29 cellular contexts compared by ENCODE assay signal in genomic region chr15:83449928-83450501, GRCh38. TPM values are rescaled to one million over a fixed set of nuclear protein-coding genes. Genes with fewer than 3 reads are reported as not detected.
A peak's percentile ranks its signal among the peaks of the same experiment; 100 is the strongest.
DNase-seq lines count a peak whose midpoint lies in the region; ATAC-seq, FAIRE-seq and TF ChIP-seq lines count a peak whose summit lies in the region.
"Had no signal": no experiment of that assay in that cellular context is flagged by ENCODE, and none has a peak within 500 bp of the region (broad histone marks: within the 10 kb centered on the region; RNA-seq: fewer than 3 reads in every experiment).

No MANE protein-coding gene starts in this region.

- H4K20me1 ChIP-seq in K562 (replicated peaks; ENCODE audit: control insufficient read depth, insufficient read depth, low read length) (0 out of 2 replicates have a peak, but pooled peaks cover 5% of the 10 kb centered on the region), hepatocyte (ENCODE audit: insufficient read depth, poor library complexity, severe bottlenecking) (no peaks in the 10 kb centered on the region)

- H3K9me3 ChIP-seq in K562 (replicated peaks; ENCODE audit: control insufficient read depth, insufficient read depth, low read depth, low read length) (no peaks in the 10 kb centered on the region), hepatocyte (ENCODE audit: low read depth) (no peaks in the 10 kb centered on the region)
- H3K9me3 ChIP-seq: left ventricle myocardium inferior, SK-N-SH, uterus had no signal

- H3K27me3 ChIP-seq in K562 (ENCODE audit: control insufficient read depth in 2 of 2, insufficient read depth in 2 of 2, low read length in 2 of 2) (no peaks in the 10 kb centered on the region; a peak in 1 of 5 replicates), hepatocyte (peaks cover 20% of the 10 kb centered on the region)
- H3K27me3 ChIP-seq: uterus had no signal

- POLR2A ChIA-PET in K562 (lab: Yijun Ruan, JAX), result interaction anchor here (0.6 to 1.5 kb wide), 5 partner anchors 9 to 570 kb away, joined by 3 to 4 read pairs (median 3); no protein-coding TSS in a partner anchor

- no peaks in the 10 kb centered on the region for H3K9me2 ChIP-seq in hepatocyte (replicated peaks; ENCODE audit: insufficient read depth)
- H3K9me2 ChIP-seq: SK-N-SH had no signal

- H3K27me3 Mint-ChIP-seq in HFFc6 (ENCODE audit: insufficient read depth), result peaks cover 10% of the 10 kb centered on the region

- in situ Hi-C loops in K562 (cut with MboI), result no loop called here

- H3K4me3 ChIP-seq in K562 (no peak overlapping the region), fibroblast of villous mesenchyme (ENCODE audit: low read depth, low read length) (no peak overlapping the region), hepatocyte (no peak overlapping the region)
- H3K4me3 ChIP-seq: left ventricle myocardium inferior, uterus had no signal

- intact Hi-C loops in K562 (cut with micrococcal nuclease), result no loop called here

- no peak for TF ChIP-seq EP300 in K562 (IDR thresholded peaks at IDR 0.05; ENCODE audit: low read length)

- BruUV-seq in K562 (replicated peaks; lab: Mats Ljungman, UMichigan), result no TSS peak

- H2AFZ ChIP-seq in K562 (ENCODE audit: low read depth, low read length) (no peak overlapping the region), hepatocyte (no peak overlapping the region)

- peak; percentile 63 for FAIRE-seq in K562 (lab: Jason Lieb, UNC)
- FAIRE-seq: endothelial cell of umbilical vein, islet of Langerhans had no signal

- H3K4me3 Mint-ChIP-seq in HFFc6, result no peak overlapping the region
- H3K4me3 Mint-ChIP-seq: activated CD4-positive, alpha-beta T cell treated with anti-CD3 and anti-CD28 coated beads, Interleukin-2, amount 10 ng/mL, durations not matched to agents 7 days and 5 days; activated CD8-positive, alpha-beta memory T cell treated with anti-CD3 and anti-CD28 coated beads, Interleukin-2, amount 10 ng/mL, durations not matched to agents 7 days and 5 days; activated T-cell treated with anti-CD3 and anti-CD28 coated beads, Interleukin-2, amount 50 U/mL, for 72 hours; CD4-positive, alpha-beta T cell; mesothelial cell of epicardium; naive thymus-derived CD4-positive, alpha-beta T cell; stimulated activated effector memory CD8-positive, alpha-beta T cell treated with anti-CD3 and anti-CD28 coated beads, Interleukin-12 subunit alpha, Interleukin-12 subunit beta, amount 100 ng/mL, for 72 hours had no signal

- H3K9me1 ChIP-seq in K562 (ENCODE audit: control insufficient read depth, insufficient read depth, low read length), result no peaks in the 10 kb centered on the region

- no peak for ATAC-seq in K562
- ATAC-seq in HG03378 (IDR thresholded peaks at IDR 0.05; ENCODE audit: unreplicated experiment), result no peak
- ATAC-seq: activated CD8-positive, alpha-beta memory T cell treated with anti-CD3 and anti-CD28 coated beads, Interleukin-2, amount 10 ng/mL, durations not matched to agents 7 days and 5 days; activated T-cell treated with anti-CD3 and anti-CD28 coated beads, Interleukin-2, amount 50 U/mL, for 72 hours; naive thymus-derived CD4-positive, alpha-beta T cell; stimulated activated effector memory CD8-positive, alpha-beta T cell treated with anti-CD3 and anti-CD28 coated beads, Interleukin-12 subunit alpha, Interleukin-12 subunit beta, amount 100 ng/mL, for 72 hours had no signal

- H3K36me3 ChIP-seq in K562 (ENCODE audit: control insufficient read depth, insufficient read depth, low read length) (no peaks in the 10 kb centered on the region), hepatocyte (replicated peaks; ENCODE audit: insufficient read depth, low read depth) (no peaks in the 10 kb centered on the region)
- H3K36me3 ChIP-seq: left ventricle myocardium inferior, uterus, WERI-Rb-1 had no signal

- H3K4me1 Mint-ChIP-seq in HFFc6 (ENCODE audit: low read depth), result peaks cover 12% of the 10 kb centered on the region

- no peak overlapping the region for H3K27ac Mint-ChIP-seq in HFFc6
- H3K27ac Mint-ChIP-seq: activated CD4-positive, alpha-beta T cell treated with anti-CD3 and anti-CD28 coated beads, Interleukin-2, amount 10 ng/mL, durations not matched to agents 7 days and 5 days; activated CD8-positive, alpha-beta memory T cell treated with anti-CD3 and anti-CD28 coated beads, Interleukin-2, amount 10 ng/mL, durations not matched to agents 7 days and 5 days; activated T-cell treated with anti-CD3 and anti-CD28 coated beads, Interleukin-2, amount 50 U/mL, for 72 hours; CD4-positive, alpha-beta T cell; mesothelial cell of epicardium; naive thymus-derived CD4-positive, alpha-beta T cell; stimulated activated effector memory CD8-positive, alpha-beta T cell treated with anti-CD3 and anti-CD28 coated beads, Interleukin-12 subunit alpha, Interleukin-12 subunit beta, amount 100 ng/mL, for 72 hours had no signal

- H3K27ac ChIP-seq in K562 (ENCODE audit: extremely low read depth, low read depth, low read length), result peak overlapping the region; percentile 44; the same call in 1 of the 3 replicates
- H3K27ac ChIP-seq in hepatocyte, result no peak overlapping the region
- H3K27ac ChIP-seq: left ventricle myocardium inferior, uterus, WERI-Rb-1 had no signal

- no peak for TF ChIP-seq POLR2A in K562 (conservative IDR thresholded peaks at IDR 0.05)

- 4% methylated on average over 3 of the region's 3 CpGs for WGBS in K562 (ENCODE audit: insufficient coverage, low coverage, missing lambda C conversion rate)
- 61% methylated on average over 3 of the region's 3 CpGs for WGBS in hepatocyte (ENCODE audit: low lambda C conversion rate, missing lambda C conversion rate)

- H3K4me1 ChIP-seq in K562 (replicated peaks in 1 of 2; ENCODE audit: control insufficient read depth in 2 of 2, insufficient read depth in 2 of 2, low read length in 2 of 2), result peaks cover 18 to 19% of the 10 kb centered on the region in 2 experiments; a peak in 4 of 5 replicates
- peaks cover 7% of the 10 kb centered on the region for H3K4me1 ChIP-seq in hepatocyte (ENCODE audit: insufficient read depth)

- TF ChIP-seq RAD21 in K562 (CRISPR knock-in tag; conservative IDR thresholded peaks at IDR 0.05 in 1 of 2, IDR thresholded peaks at IDR 0.05 in 1 of 2), result no peak

- H3K36me3 Mint-ChIP-seq in HFFc6 (ENCODE audit: low read depth), result no peaks in the 10 kb centered on the region
- H3K36me3 Mint-ChIP-seq: activated CD8-positive, alpha-beta memory T cell treated with anti-CD3 and anti-CD28 coated beads, Interleukin-2, amount 10 ng/mL, durations not matched to agents 7 days and 5 days; mesothelial cell of epicardium; naive thymus-derived CD4-positive, alpha-beta T cell; stimulated activated effector memory CD8-positive, alpha-beta T cell treated with anti-CD3 and anti-CD28 coated beads, Interleukin-12 subunit alpha, Interleukin-12 subunit beta, amount 100 ng/mL, for 72 hours had no signal

- CTCF ChIA-PET in K562 (lab: Yijun Ruan, JAX; ENCODE audit: low intra/inter-chr PET ratio), result no interaction called here

- no peak overlapping the region for H3K9ac ChIP-seq in K562 (ENCODE audit: insufficient read depth in 1 of 2, low read depth in 2 of 2, low read length in 2 of 2)
- H3K9ac ChIP-seq: SK-N-SH had no signal

- H3K79me2 ChIP-seq in K562 (ENCODE audit: control insufficient read depth, insufficient read depth, low read length) (peaks cover 22% of the 10 kb centered on the region), hepatocyte (no peaks in the 10 kb centered on the region)

- no peak for TF ChIP-seq CTCF in HFFc6 (IDR thresholded peaks at IDR 0.05)
- TF ChIP-seq CTCF in K562 (IDR thresholded peaks at IDR 0.05 in 2 of 3, conservative IDR thresholded peaks at IDR 0.05 in 1 of 3; ENCODE audit: insufficient read depth in 2 of 3, low read depth in 1 of 3, low read length in 3 of 3), result no peak
- no peak for TF ChIP-seq CTCF in fibroblast of villous mesenchyme (IDR thresholded peaks at IDR 0.05; ENCODE audit: insufficient read depth, low read depth, low read length)
- no peak for TF ChIP-seq CTCF in hepatocyte (IDR thresholded peaks at IDR 0.05; ENCODE audit: poor library complexity)

- peak; percentile 37 for DNase-seq in AG08396 (ENCODE audit: low spot score)
- peak; percentile 7 for DNase-seq in HFFc6
- DNase-seq in K562 (ENCODE audit: extremely low read depth in 1 of 4, low spot score in 3 of 4), result peak in 1 of 4 experiments; percentile 16
- peak; percentile 42 for DNase-seq in fibroblast of villous mesenchyme (ENCODE audit: low read depth)
- no peak for DNase-seq in GF-D8 (lab: John Stamatoyannopoulos, UW)
- DNase-seq in hepatocyte (ENCODE audit: low spot score), result no peak
- no peak for DNase-seq in DMS114 treated with DMSO at 0.1 percent for 48 hours (lab: John Stamatoyannopoulos, UW; ENCODE audit: unreplicated experiment)
- DNase-seq: activated CD4-positive, alpha-beta T cell treated with anti-CD3 and anti-CD28 coated beads, Interleukin-2, amount 10 ng/mL, durations not matched to agents 7 days and 5 days; activated CD8-positive, alpha-beta memory T cell treated with anti-CD3 and anti-CD28 coated beads, Interleukin-2, amount 10 ng/mL, durations not matched to agents 7 days and 5 days; activated naive CD4-positive, alpha-beta T cell treated with Interleukin-2 at 50 U/mL for 16 hours; activated T-cell treated with anti-CD3 and anti-CD28 coated beads, Interleukin-2, amount 50 U/mL, for 72 hours; amniotic stem cell; CD4-positive, alpha-beta T cell; dermis blood vessel endothelial cell; Karpas-422; left ventricle myocardium inferior; naive thymus-derived CD4-positive, alpha-beta T cell; NCI-H1092; NCI-H1930; NCI-H69; SK-N-SH; T-helper 2 cell; uterus; WERI-Rb-1 had no signal

- H3K4me2 ChIP-seq in K562 (ENCODE audit: insufficient read depth, low read length) (no peak overlapping the region), hepatocyte (no peak overlapping the region)
- H3K4me2 ChIP-seq: SK-N-SH had no signal

- H3K9me3 Mint-ChIP-seq in HFFc6, result no peaks in the 10 kb centered on the region
- H3K9me3 Mint-ChIP-seq: activated CD4-positive, alpha-beta T cell treated with anti-CD3 and anti-CD28 coated beads, Interleukin-2, amount 10 ng/mL, durations not matched to agents 7 days and 5 days; activated T-cell treated with anti-CD3 and anti-CD28 coated beads, Interleukin-2, amount 50 U/mL, for 72 hours; CD4-positive, alpha-beta T cell; mesothelial cell of epicardium had no signal

RNA-seq across cellular contexts. Expression of gene SH3GL3, which starts 2.9 kb away (rescaled TPM):
- not detected for total RNA-seq in HFFc6 (2021; fragmentation: NEBNext Ultra II Directional; extraction: Animal tissue kit (Norgen Biotek cat#: 25700))
- 12.5 and 41.1 TPM in 2 replicates for total RNA-seq in K562 (2011; cell fraction: chromatin; rRNA removed; ENCODE audit: low replicate concordance)
- 8.7 and 9.9 TPM in 2 replicates for total RNA-seq in K562 (2011; cell fraction: nucleolus; rRNA removed)
- 24.5 and 38.6 TPM in 2 replicates for total RNA-seq in K562 (2011; cell fraction: nucleoplasm; rRNA removed)
- 13.1 and 16.0 TPM in 2 replicates for total RNA-seq in K562 (2014; rRNA removed)
- 13.5 and 16.1 TPM in 2 replicates for total RNA-seq in K562 (2014; rRNA removed; fragmentation: Illumina TruSeq; extraction: Trizol)
- 6.8 and 7.5 TPM in 2 replicates for total RNA-seq in K562 (2015; rRNA removed; fragmentation: Illumina TruSeq; extraction: Trizol)
- 8.9 and 9.6 TPM in 2 replicates for total RNA-seq in K562 (2021)
- 7.2 and 9.7 TPM in 2 replicates for polyA plus RNA-seq in K562 (2011; rRNA removed)
- 1.7 and 3.9 TPM in 2 replicates for polyA plus RNA-seq in K562 (2011; cell fraction: cytosol; rRNA removed)
- 7.5 and 9.2 TPM in 2 replicates for polyA plus RNA-seq in K562 (2011; cell fraction: nucleus; rRNA removed)
- 5.7 and 8.1 TPM in 2 replicates for polyA plus RNA-seq in K562 (2012)
- polyA plus RNA-seq in K562 (2014; fragmentation: Illumina TruSeq; extraction: Trizol), result 13.3 and 14.3 TPM in 2 replicates
- polyA plus RNA-seq in K562 (2014; fragmentation: Nextera tagmentation; extraction: Ambion mirVana), result 1 to 10 TPM; 3.9 to 4.3 TPM
- 13.7 and 14.5 TPM in 2 replicates for polyA plus RNA-seq in K562 (2014; rRNA removed)
- 5.2 and 7.0 TPM in 2 replicates for polyA minus RNA-seq in K562 (2011; rRNA and poly(A)+ RNA removed)
- polyA minus RNA-seq in K562 (2011; cell fraction: cytosol; rRNA and poly(A)+ RNA removed), result 4.1 and 4.4 TPM in 2 replicates
- 5.3 and 5.6 TPM in 2 replicates for polyA minus RNA-seq in K562 (2011; cell fraction: nucleus; rRNA and poly(A)+ RNA removed)
- under 0.01 TPM in 1 of 2 replicates, not detected in the other for total RNA-seq in fibroblast of villous mesenchyme
- total RNA-seq in hepatocyte, result 8.7 and 13.9 TPM in 2 replicates
- polyA plus RNA-seq in hepatocyte, result 11.1 and 16.6 TPM in 2 replicates
- total RNA-seq: activated CD4-positive, alpha-beta T cell treated with anti-CD3 and anti-CD28 coated beads, Interleukin-2, amount 10 ng/mL, durations not matched to agents 7 days and 5 days; activated CD8-positive, alpha-beta memory T cell treated with anti-CD3 and anti-CD28 coated beads, Interleukin-2, amount 10 ng/mL, durations not matched to agents 7 days and 5 days; CD4-positive, alpha-beta T cell; dermis blood vessel endothelial cell; endothelial cell of umbilical vein; left ventricle myocardium inferior; naive thymus-derived CD4-positive, alpha-beta T cell had no signal
- polyA plus RNA-seq: endothelial cell of umbilical vein; naive thymus-derived CD4-positive, alpha-beta T cell; SK-N-SH had no signal

Comparison
In these comparisons a context has a peak if more than half of its experiments do, and no peak if none do; other contexts are left out.
1. DNase-seq: peak in AG08396 (single experiment), HFFc6 (single experiment) and fibroblast of villous mesenchyme (single experiment); none in GF-D8 (single experiment), hepatocyte (single experiment) and DMS114 treated with DMSO at 0.1 percent for 48 hours (single experiment).